ENCODE assay signal across 1 cellular context in genomic region chr1:153609585-153609907, GRCh38.
TF ChIP-seq lines count a peak whose summit lies in the region.

No MANE protein-coding gene starts in this region.

TF ChIP-seq in SK-N-SH, 30 proteins besides CTCF, POLR2A, EP300 and RAD21 (continued from another document):
- TF ChIP-seq, protein P1, sequence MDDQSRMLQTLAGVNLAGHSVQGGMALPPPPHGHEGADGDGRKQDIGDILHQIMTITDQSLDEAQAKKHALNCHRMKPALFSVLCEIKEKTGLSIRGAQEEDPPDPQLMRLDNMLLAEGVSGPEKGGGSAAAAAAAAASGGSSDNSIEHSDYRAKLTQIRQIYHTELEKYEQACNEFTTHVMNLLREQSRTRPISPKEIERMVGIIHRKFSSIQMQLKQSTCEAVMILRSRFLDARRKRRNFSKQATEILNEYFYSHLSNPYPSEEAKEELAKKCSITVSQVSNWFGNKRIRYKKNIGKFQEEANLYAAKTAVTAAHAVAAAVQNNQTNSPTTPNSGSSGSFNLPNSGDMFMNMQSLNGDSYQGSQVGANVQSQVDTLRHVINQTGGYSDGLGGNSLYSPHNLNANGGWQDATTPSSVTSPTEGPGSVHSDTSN (IDR thresholded peaks at IDR 0.05), result no peak
- TF ChIP-seq IRF3 (IDR thresholded peaks at IDR 0.05; ENCODE audit: low read depth, low read length) (no peak), CHD2 (IDR thresholded peaks at IDR 0.05; ENCODE audit: low read length, partially characterized antibody) (no peak), FOXJ3 (CRISPR knock-in tag; IDR thresholded peaks at IDR 0.05) (no peak), RXRA (IDR thresholded peaks at IDR 0.05; ENCODE audit: borderline replicate concordance, low read depth) (no peak), RCOR1 (IDR thresholded peaks at IDR 0.05; ENCODE audit: low read length) (no peak)
- TF ChIP-seq, protein P2, sequence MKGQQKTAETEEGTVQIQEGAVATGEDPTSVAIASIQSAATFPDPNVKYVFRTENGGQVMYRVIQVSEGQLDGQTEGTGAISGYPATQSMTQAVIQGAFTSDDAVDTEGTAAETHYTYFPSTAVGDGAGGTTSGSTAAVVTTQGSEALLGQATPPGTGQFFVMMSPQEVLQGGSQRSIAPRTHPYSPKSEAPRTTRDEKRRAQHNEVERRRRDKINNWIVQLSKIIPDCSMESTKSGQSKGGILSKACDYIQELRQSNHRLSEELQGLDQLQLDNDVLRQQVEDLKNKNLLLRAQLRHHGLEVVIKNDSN (IDR thresholded peaks at IDR 0.05; ENCODE audit: borderline replicate concordance, low read depth), result no peak
- TF ChIP-seq, protein P3, sequence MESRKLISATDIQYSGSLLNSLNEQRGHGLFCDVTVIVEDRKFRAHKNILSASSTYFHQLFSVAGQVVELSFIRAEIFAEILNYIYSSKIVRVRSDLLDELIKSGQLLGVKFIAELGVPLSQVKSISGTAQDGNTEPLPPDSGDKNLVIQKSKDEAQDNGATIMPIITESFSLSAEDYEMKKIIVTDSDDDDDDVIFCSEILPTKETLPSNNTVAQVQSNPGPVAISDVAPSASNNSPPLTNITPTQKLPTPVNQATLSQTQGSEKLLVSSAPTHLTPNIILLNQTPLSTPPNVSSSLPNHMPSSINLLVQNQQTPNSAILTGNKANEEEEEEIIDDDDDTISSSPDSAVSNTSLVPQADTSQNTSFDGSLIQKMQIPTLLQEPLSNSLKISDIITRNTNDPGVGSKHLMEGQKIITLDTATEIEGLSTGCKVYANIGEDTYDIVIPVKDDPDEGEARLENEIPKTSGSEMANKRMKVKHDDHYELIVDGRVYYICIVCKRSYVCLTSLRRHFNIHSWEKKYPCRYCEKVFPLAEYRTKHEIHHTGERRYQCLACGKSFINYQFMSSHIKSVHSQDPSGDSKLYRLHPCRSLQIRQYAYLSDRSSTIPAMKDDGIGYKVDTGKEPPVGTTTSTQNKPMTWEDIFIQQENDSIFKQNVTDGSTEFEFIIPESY (IDR thresholded peaks at IDR 0.05; ENCODE audit: borderline replicate concordance, low read depth), result no peak
